17 cellular contexts compared by ENCODE assay signal in the genomic region with DNA sequence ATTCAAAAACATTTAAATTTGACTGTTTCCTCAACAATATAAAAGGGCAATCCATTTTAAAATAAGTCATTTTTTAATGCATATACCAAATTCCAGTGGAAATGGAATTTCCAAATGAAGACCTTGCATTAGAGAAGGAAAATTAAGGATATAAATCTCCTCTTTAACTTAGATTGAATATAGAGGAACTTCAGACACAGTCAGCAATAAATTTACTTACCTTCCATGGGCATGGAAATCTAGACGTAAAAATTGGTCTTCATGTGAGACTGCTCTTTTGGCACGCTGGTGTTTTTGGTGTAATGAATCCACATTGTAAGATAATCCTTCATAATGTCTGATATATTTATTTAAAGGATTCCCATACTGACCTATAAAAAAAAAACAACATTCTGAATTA. TPM values are rescaled to one million over a fixed set of nuclear protein-coding genes. Genes with fewer than 3 reads are reported as not detected.
DNase-seq lines count a peak whose midpoint lies in the region; ATAC-seq, FAIRE-seq and TF ChIP-seq lines count a peak whose summit lies in the region.
"Had no signal": no experiment of that assay in that cellular context is flagged by ENCODE, and none has a peak within 500 bp of the region (broad histone marks: within the 10 kb centered on the region; RNA-seq: fewer than 3 reads in every experiment).

No MANE protein-coding gene starts in this region.

- peaks cover 33% of the 10 kb centered on the region for H3K79me2 ChIP-seq in HepG2 (ENCODE audit: insufficient read depth, low read length)

- in situ Hi-C loops in HepG2 (cut with HindIII; ENCODE audit: extremely low pct_ligation_motif_present, low pct_unique_long_range_greater_than_20kb): no loop called here

- ATAC-seq in HepG2 (no peak), right lobe of liver (no peak), T-helper 17 cell (no peak), memory B cell (ENCODE audit: low read depth) (no peak)
- ATAC-seq: HCT116 had no signal

- no peaks in the 10 kb centered on the region for H3K9me3 ChIP-seq in HepG2 (ENCODE audit: low read length)
- H3K9me3 ChIP-seq in right lobe of liver: no peaks in the 10 kb centered on the region
- H3K9me3 ChIP-seq in T-helper 17 cell (ENCODE audit: control insufficient read depth, low read length, poor library complexity, severe bottlenecking): no peaks in the 10 kb centered on the region

- TF ChIP-seq POLR2A in HepG2 (IDR thresholded peaks at IDR 0.05; ENCODE audit: insufficient read depth in 1 of 2, low read depth in 2 of 2, low read length in 2 of 2) (no peak), right lobe of liver (IDR thresholded peaks at IDR 0.05) (no peak)

- FAIRE-seq in HepG2 (lab: Jason Lieb, UNC): no peak

- H3K4me3 ChIP-seq in HepG2 (replicated peaks in 1 of 3; ENCODE audit: insufficient read depth in 1 of 3, low read depth in 2 of 3, low read length in 3 of 3) (no peak overlapping the region), right lobe of liver (no peak overlapping the region)
- H3K4me3 ChIP-seq: GM23248 had no signal

- CTCF ChIA-PET in HepG2 (lab: Yijun Ruan, JAX; ENCODE audit: low intra/inter-chr PET ratio, low total read pairs): no interaction called here
- CTCF ChIA-PET in GM10248 (lab: Yijun Ruan, JAX): interaction anchor here (1.0 kb wide), 2 partner anchors 8 to 9 kb away, joined by 3 to 4 read pairs; no protein-coding TSS in a partner anchor

- 98% methylated on average over 2 of the region's 2 CpGs for WGBS in HepG2 (ENCODE audit: low lambda C conversion rate)
- WGBS in right lobe of liver (ENCODE audit: insufficient coverage, low coverage, low lambda C conversion rate, missing lambda C conversion rate): 100% methylated on average over 2 of the region's 2 CpGs

- no peak overlapping the region for H2AFZ ChIP-seq in HepG2 (ENCODE audit: low read length)
- H2AFZ ChIP-seq: GM23248 had no signal

- peaks cover 9% of the 10 kb centered on the region; the same call in 1 of the 2 replicates for H3K4me1 ChIP-seq in HepG2 (ENCODE audit: insufficient read depth, low read length)
- H3K4me1 ChIP-seq in right lobe of liver: no peaks in the 10 kb centered on the region

- intact Hi-C loops in HepG2 (cut with micrococcal nuclease; ENCODE audit: unreplicated experiment) (no loop called here), right lobe of liver (cut with DNase I) (no loop called here)

- H3K27ac Mint-ChIP-seq in T-helper 17 cell: peak overlapping the region; percentile 78
- H3K27ac Mint-ChIP-seq in memory B cell: peak overlapping the region; percentile 24
- H3K27ac Mint-ChIP-seq: H9 had no signal

- no peaks in the 10 kb centered on the region for H3K27me3 ChIP-seq in HepG2 (ENCODE audit: control insufficient read depth in 1 of 2, insufficient read depth in 2 of 2, low read length in 2 of 2)
- H3K27me3 ChIP-seq in right lobe of liver: no peaks in the 10 kb centered on the region

- H3K4me2 ChIP-seq in HepG2 (ENCODE audit: low read depth, low read length): no peak overlapping the region

- H3K4me3 Mint-ChIP-seq in T-helper 17 cell (no peak overlapping the region), memory B cell (no peak overlapping the region)
- H3K4me3 Mint-ChIP-seq: CD4-positive, alpha-beta memory T cell; H9 had no signal

- H3K36me3 ChIP-seq in HepG2 (replicated peaks in 1 of 2; ENCODE audit: control insufficient read depth in 1 of 2, insufficient read depth in 2 of 2, low read length in 2 of 2) (peaks cover 0 to 17% of the 10 kb centered on the region in 2 experiments; a peak in 3 of 5 replicates), right lobe of liver (no peaks in the 10 kb centered on the region)

- peaks cover 2% of the 10 kb centered on the region; the same call in 1 of the 2 replicates for H4K20me1 ChIP-seq in HepG2 (ENCODE audit: insufficient read depth, low read length)

- H3K36me3 Mint-ChIP-seq in T-helper 17 cell (ENCODE audit: low read depth): peaks cover 4% of the 10 kb centered on the region
- peaks cover 11% of the 10 kb centered on the region for H3K36me3 Mint-ChIP-seq in memory B cell

- POLR2A ChIA-PET in HepG2 (lab: Yijun Ruan, JAX) (no interaction called here), GM10248 (lab: Yijun Ruan, JAX) (no interaction called here)

- BruUV-seq in HepG2 (replicated peaks; lab: Mats Ljungman, UMichigan): no TSS peak

- TF ChIP-seq EP300 in HepG2 (IDR thresholded peaks at IDR 0.05; ENCODE audit: low read depth in 2 of 2, low read length in 2 of 2): no peak
- TF ChIP-seq EP300 in HepG2 (CRISPR knock-in tag; IDR thresholded peaks at IDR 0.05; ENCODE audit: borderline replicate concordance): no peak

- DNase-seq in HepG2 (ENCODE audit: low spot score): no peak
- DNase-seq in right lobe of liver: no peak
- DNase-seq in T-helper 17 cell: no peak
- no peak for DNase-seq in memory B cell (ENCODE audit: low spot score in 2 of 2)
- no peak for DNase-seq in GM10248 (ENCODE audit: extremely low spot score)
- no peak for DNase-seq in NCI-H524 treated with DMSO at 0.1 percent for 48 hours (lab: John Stamatoyannopoulos, UW)
- DNase-seq: 8988T; C1 segment of cervical spinal cord; Calu3; CD4-positive, alpha-beta memory T cell; COR-L47; DMS53; DMS79 treated with DMSO at 0.1 percent for 48 hours; GF-D8; GM23248; H9 had no signal

- no peak for TF ChIP-seq RAD21 in HepG2 (CRISPR knock-in tag; IDR thresholded peaks at IDR 0.05)

- H3K9me3 Mint-ChIP-seq in memory B cell: no peaks in the 10 kb centered on the region
- H3K9me3 Mint-ChIP-seq: H9 had no signal

- H3K27me3 Mint-ChIP-seq in T-helper 17 cell (no peaks in the 10 kb centered on the region), memory B cell (no peaks in the 10 kb centered on the region)
- H3K27me3 Mint-ChIP-seq: CD4-positive, alpha-beta memory T cell had no signal

- no peak overlapping the region for H3K9ac ChIP-seq in HepG2 (ENCODE audit: insufficient read depth, low read depth, low read length)
- H3K9ac ChIP-seq: GM23248 had no signal

- TF ChIP-seq CTCF in HepG2 (CRISPR knock-in tag; IDR thresholded peaks at IDR 0.05) (no peak), right lobe of liver (IDR thresholded peaks at IDR 0.05) (no peak), GM10248 (IDR thresholded peaks at IDR 0.05; ENCODE audit: control extremely low read depth, extremely low read depth, low read depth, missing control alignments) (no peak)

- H3K4me1 Mint-ChIP-seq in T-helper 17 cell (peaks cover 17% of the 10 kb centered on the region), memory B cell (peaks cover 18% of the 10 kb centered on the region)

- H3K27ac ChIP-seq in HepG2 (ENCODE audit: extremely low read length, insufficient read depth, low read length): no peak overlapping the region
- no peak overlapping the region for H3K27ac ChIP-seq in right lobe of liver
- H3K27ac ChIP-seq: GM23248 had no signal

RNA-seq across cellular contexts. Expression of gene ADAM10, which starts 32.1 kb away (rescaled TPM):
- total RNA-seq in HepG2 (2016; rRNA removed; fragmentation: Illumina TruSeq; extraction: Trizol): 86.8 and 125 TPM in 2 replicates
- 14.1 and 22.6 TPM in 2 replicates for total RNA-seq in HepG2 (2016; cell fraction: cytosol; rRNA removed; fragmentation: Illumina TruSeq; extraction: Trizol; ENCODE audit: low read depth)
- total RNA-seq in HepG2 (2016; cell fraction: insoluble cytoplasmic fraction; rRNA removed; fragmentation: Illumina TruSeq; extraction: Trizol): 82.6 and 120 TPM in 2 replicates
- total RNA-seq in HepG2 (2016; cell fraction: membrane; rRNA removed; fragmentation: Illumina TruSeq; extraction: Trizol): 28.6 TPM in 2 replicates
- 136 and 171 TPM in 2 replicates for total RNA-seq in HepG2 (2016; cell fraction: nucleus; rRNA removed; fragmentation: Illumina TruSeq; extraction: Trizol)
- 92.7 and 100 TPM in 2 replicates for polyA plus RNA-seq in HepG2 (2011; rRNA removed)
- polyA plus RNA-seq in HepG2 (2011; cell fraction: cytosol; rRNA removed): 78.0 and 88.1 TPM in 2 replicates
- polyA plus RNA-seq in HepG2 (2011; cell fraction: nucleus; rRNA removed): 34.5 and 42.9 TPM in 2 replicates
- polyA plus RNA-seq in HepG2 (2012): 130 and 143 TPM in 2 replicates
- polyA plus RNA-seq in HepG2 (2016; cell fraction: cytosol; fragmentation: Illumina TruSeq; extraction: Trizol; ENCODE audit: low read depth): 3.0 and 3.6 TPM in 2 replicates
- 52.9 and 53.5 TPM in 2 replicates for polyA plus RNA-seq in HepG2 (2016; cell fraction: insoluble cytoplasmic fraction; fragmentation: Illumina TruSeq; extraction: Trizol; ENCODE audit: low read depth)
- 6.1 and 9.4 TPM in 2 replicates for polyA plus RNA-seq in HepG2 (2016; cell fraction: membrane; fragmentation: Illumina TruSeq; extraction: Trizol; ENCODE audit: low read depth)
- 79.1 and 82.6 TPM in 2 replicates for polyA plus RNA-seq in HepG2 (2016; cell fraction: nucleus; fragmentation: Illumina TruSeq; extraction: Trizol; ENCODE audit: insufficient read depth, low read depth)
- 80.0 and 86.9 TPM in 2 replicates for polyA minus RNA-seq in HepG2 (2011; rRNA and poly(A)+ RNA removed; ENCODE audit: low replicate concordance)
- polyA minus RNA-seq in HepG2 (2011; cell fraction: cytosol; rRNA and poly(A)+ RNA removed): 155 and 159 TPM in 2 replicates
- polyA minus RNA-seq in HepG2 (2011; cell fraction: nucleus; rRNA and poly(A)+ RNA removed): 151 and 153 TPM in 2 replicates
- total RNA-seq in right lobe of liver: 10 to 100 TPM; 24.1 to 78.1 (median 43.3) TPM
- 100 to 1,000 TPM; 137 to 142 TPM for total RNA-seq in T-helper 17 cell

RNA-seq across cellular contexts. Expression of gene MINDY2, which starts 53.7 kb away (rescaled TPM):
- total RNA-seq in HepG2 (2016; rRNA removed; fragmentation: Illumina TruSeq; extraction: Trizol) (12.6 and 15.6 TPM in 2 replicates), right lobe of liver (1 to 10 TPM; 4.2 to 8.8 (median 5.5) TPM), T-helper 17 cell (10 to 100 TPM; 13.3 to 17.9 TPM)
- total RNA-seq in HepG2 (2016; cell fraction: cytosol; rRNA removed; fragmentation: Illumina TruSeq; extraction: Trizol; ENCODE audit: low read depth): 0.97 and 1.0 TPM in 2 replicates
- total RNA-seq in HepG2 (2016; cell fraction: insoluble cytoplasmic fraction; rRNA removed; fragmentation: Illumina TruSeq; extraction: Trizol): 11.6 and 15.8 TPM in 2 replicates
- total RNA-seq in HepG2 (2016; cell fraction: membrane; rRNA removed; fragmentation: Illumina TruSeq; extraction: Trizol): 4.3 and 4.8 TPM in 2 replicates
- 7.8 and 9.8 TPM in 2 replicates for total RNA-seq in HepG2 (2016; cell fraction: nucleus; rRNA removed; fragmentation: Illumina TruSeq; extraction: Trizol)
- polyA plus RNA-seq in HepG2 (2011; rRNA removed): 5.3 and 7.2 TPM in 2 replicates
- polyA plus RNA-seq in HepG2 (2011; cell fraction: cytosol; rRNA removed): 2.7 and 3.6 TPM in 2 replicates
- polyA plus RNA-seq in HepG2 (2011; cell fraction: nucleus; rRNA removed): 4.8 and 5.0 TPM in 2 replicates
- 6.3 and 7.5 TPM in 2 replicates for polyA plus RNA-seq in HepG2 (2012)
- polyA plus RNA-seq in HepG2 (2016; cell fraction: cytosol; fragmentation: Illumina TruSeq; extraction: Trizol; ENCODE audit: low read depth): 0.26 and 0.32 TPM in 2 replicates
- polyA plus RNA-seq in HepG2 (2016; cell fraction: insoluble cytoplasmic fraction; fragmentation: Illumina TruSeq; extraction: Trizol; ENCODE audit: low read depth): 8.7 and 9.9 TPM in 2 replicates
- 0.96 and 1.4 TPM in 2 replicates for polyA plus RNA-seq in HepG2 (2016; cell fraction: membrane; fragmentation: Illumina TruSeq; extraction: Trizol; ENCODE audit: low read depth)
- 8.1 and 9.1 TPM in 2 replicates for polyA plus RNA-seq in HepG2 (2016; cell fraction: nucleus; fragmentation: Illumina TruSeq; extraction: Trizol; ENCODE audit: insufficient read depth, low read depth)
- 7.7 and 12.1 TPM in 2 replicates for polyA minus RNA-seq in HepG2 (2011; rRNA and poly(A)+ RNA removed; ENCODE audit: low replicate concordance)
- polyA minus RNA-seq in HepG2 (2011; cell fraction: cytosol; rRNA and poly(A)+ RNA removed): 13.5 and 13.7 TPM in 2 replicates
- 12.0 and 13.6 TPM in 2 replicates for polyA minus RNA-seq in HepG2 (2011; cell fraction: nucleus; rRNA and poly(A)+ RNA removed)
